In genomic region chr4:51855751-51856150, GRCh38 we compare ENCODE assay signal across 29 cellular contexts.
"Had no signal": no experiment of that assay in that cellular context is flagged by ENCODE, and none has a peak within 500 bp of the region (broad histone marks: within the 10 kb centered on the region; RNA-seq: fewer than 3 reads in every experiment).

No MANE protein-coding gene starts in this region.

- H3K4me3 Mint-ChIP-seq: activated CD4-positive, alpha-beta memory T cell treated with anti-CD3 and anti-CD28 coated beads for 36 hours; activated CD4-positive, alpha-beta T cell treated with anti-CD3 and anti-CD28 coated beads, Interleukin-2, amount 10 ng/mL, durations not matched to agents 24 days and 14 days; activated naive CD4-positive, alpha-beta T cell treated with anti-CD3 and anti-CD28 coated beads, Interleukin-2, amount 10 ng/mL, durations not matched to agents 7 days and 5 days; activated naive CD8-positive, alpha-beta T cell treated with anti-CD3 and anti-CD28 coated beads, Interleukin-2, amount 10 ng/mL, durations not matched to agents 7 days and 5 days; effector memory CD8-positive, alpha-beta T cell; nephron progenitor cell; stimulated activated naive B cell treated with anti-CD40 and anti-IgM and Interleukin-4, amounts not matched to agents 10 μg/mL and 1 μg/mL and 100 μg/mL, for 72 hours had no signal

- H3K4me1 ChIP-seq: foreskin keratinocyte had no signal

- DNase-seq: activated CD4-positive, alpha-beta memory T cell treated with anti-CD3 and anti-CD28 coated beads for 36 hours; activated CD4-positive, alpha-beta T cell treated with anti-CD3 and anti-CD28 coated beads, Interleukin-2, amount 10 ng/mL, durations not matched to agents 24 days and 14 days; activated CD4-positive, CD25-positive, alpha-beta regulatory T cell treated with anti-CD3 and anti-CD28 coated beads, Interleukin-2, amount 50 U/mL, for 72 hours; activated CD8-positive, alpha-beta memory T cell treated with anti-CD3 and anti-CD28 coated beads, Interleukin-2, amount 50 U/mL, for 4 hours; activated gamma-delta T cell; activated naive CD4-positive, alpha-beta T cell treated with anti-CD3 and anti-CD28 coated beads, Interleukin-2, amount 10 ng/mL, durations not matched to agents 7 days and 5 days; activated naive CD8-positive, alpha-beta T cell treated with anti-CD3 and anti-CD28 coated beads, Interleukin-2, amount 10 ng/mL, durations not matched to agents 7 days and 5 days; activated T-cell treated with anti-CD3 and anti-CD28 coated beads, Interleukin-2, amount 50 U/mL, for 1 hour; brain microvascular endothelial cell; effector memory CD8-positive, alpha-beta T cell; foreskin keratinocyte; islet precursor cell; left ventricle myocardium superior; naive B cell; nephron progenitor cell; ovary; psoas muscle; stimulated activated CD4-positive, alpha-beta T cell treated with anti-CD3 and anti-CD28 coated beads, Interleukin-15, amount 100 ng/mL, for 24 hours; stimulated activated CD4-positive, alpha-beta T cell treated with anti-CD3 and anti-CD28 coated beads, Interleukin-2, amount 100 ng/mL, for 24 hours; stimulated activated naive B cell treated with anti-CD40 and anti-IgM and Interleukin-4, amounts not matched to agents 10 μg/mL and 1 μg/mL and 100 μg/mL, for 72 hours; stomach; T1000; thyroid gland; upper lobe of left lung; WERI-Rb-1 had no signal

- H3K36me3 ChIP-seq: ascending aorta, ovary, thyroid gland, upper lobe of left lung, vagina had no signal

- H3K4me3 ChIP-seq: ascending aorta, coronary artery, hepatocyte, ovary, psoas muscle, stomach, thyroid gland, upper lobe of left lung, vagina had no signal

- H3K27me3 Mint-ChIP-seq: activated CD4-positive, alpha-beta memory T cell treated with anti-CD3 and anti-CD28 coated beads for 36 hours; activated CD4-positive, alpha-beta T cell treated with anti-CD3 and anti-CD28 coated beads, Interleukin-2, amount 10 ng/mL, durations not matched to agents 24 days and 14 days; activated naive CD4-positive, alpha-beta T cell treated with anti-CD3 and anti-CD28 coated beads, Interleukin-2, amount 10 ng/mL, durations not matched to agents 7 days and 5 days; activated naive CD8-positive, alpha-beta T cell treated with anti-CD3 and anti-CD28 coated beads, Interleukin-2, amount 10 ng/mL, durations not matched to agents 7 days and 5 days; effector memory CD8-positive, alpha-beta T cell; naive B cell; stimulated activated naive B cell treated with anti-CD40 and anti-IgM and Interleukin-4, amounts not matched to agents 10 μg/mL and 1 μg/mL and 100 μg/mL, for 72 hours had no signal

- H3K27ac ChIP-seq: ascending aorta, brain microvascular endothelial cell, coronary artery, foreskin keratinocyte, hepatocyte, ovary, psoas muscle, stomach, thyroid gland, upper lobe of left lung, vagina, WERI-Rb-1 had no signal

- ATAC-seq: effector memory CD8-positive, alpha-beta T cell; foreskin keratinocyte; left ventricle myocardium superior; psoas muscle had no signal

- H3K4me2 ChIP-seq: hepatocyte had no signal

- H3K9me3 ChIP-seq: ascending aorta, ovary, psoas muscle, stomach, thyroid gland, upper lobe of left lung, vagina had no signal

- H3K27me3 ChIP-seq: ascending aorta, brain microvascular endothelial cell, foreskin keratinocyte, hepatocyte, ovary, stomach, thyroid gland, upper lobe of left lung, vagina had no signal

- H3K9me3 Mint-ChIP-seq: activated CD4-positive, alpha-beta memory T cell treated with anti-CD3 and anti-CD28 coated beads for 36 hours; activated CD4-positive, alpha-beta T cell treated with anti-CD3 and anti-CD28 coated beads, Interleukin-2, amount 10 ng/mL, durations not matched to agents 24 days and 14 days; activated naive CD4-positive, alpha-beta T cell treated with anti-CD3 and anti-CD28 coated beads, Interleukin-2, amount 10 ng/mL, durations not matched to agents 7 days and 5 days; activated naive CD8-positive, alpha-beta T cell treated with anti-CD3 and anti-CD28 coated beads, Interleukin-2, amount 10 ng/mL, durations not matched to agents 7 days and 5 days; effector memory CD8-positive, alpha-beta T cell; naive B cell; nephron progenitor cell; stimulated activated naive B cell treated with anti-CD40 and anti-IgM and Interleukin-4, amounts not matched to agents 10 μg/mL and 1 μg/mL and 100 μg/mL, for 72 hours had no signal

- H3K27ac Mint-ChIP-seq: activated CD4-positive, alpha-beta memory T cell treated with anti-CD3 and anti-CD28 coated beads for 36 hours; activated CD4-positive, alpha-beta T cell treated with anti-CD3 and anti-CD28 coated beads, Interleukin-2, amount 10 ng/mL, durations not matched to agents 24 days and 14 days; activated naive CD4-positive, alpha-beta T cell treated with anti-CD3 and anti-CD28 coated beads, Interleukin-2, amount 10 ng/mL, durations not matched to agents 7 days and 5 days; activated naive CD8-positive, alpha-beta T cell treated with anti-CD3 and anti-CD28 coated beads, Interleukin-2, amount 10 ng/mL, durations not matched to agents 7 days and 5 days; effector memory CD8-positive, alpha-beta T cell; stimulated activated naive B cell treated with anti-CD40 and anti-IgM and Interleukin-4, amounts not matched to agents 10 μg/mL and 1 μg/mL and 100 μg/mL, for 72 hours had no signal
